Comparison of ENCODE assay signal across 17 cellular contexts in the genomic region with DNA sequence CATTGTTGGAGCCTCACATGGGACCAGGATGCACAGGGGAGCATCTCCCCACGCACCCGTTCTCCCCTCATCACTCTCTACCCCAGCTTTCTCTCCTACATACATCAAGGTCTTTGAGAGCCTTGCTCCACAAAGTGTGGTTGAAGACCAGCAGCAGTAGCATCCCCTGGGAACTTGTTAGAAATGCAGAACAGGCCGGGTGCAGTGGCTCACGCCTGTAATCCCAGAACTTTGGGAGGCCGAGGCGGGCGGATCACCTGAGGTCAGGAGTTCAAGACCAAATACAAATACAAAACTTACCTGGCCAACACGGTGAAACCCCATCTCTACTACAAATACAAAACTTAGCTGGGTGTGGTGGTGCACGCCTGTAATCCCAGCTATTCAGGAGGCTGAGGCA. TPM values are rescaled to one million over a fixed set of nuclear protein-coding genes. Genes with fewer than 3 reads are reported as not detected.
"Had no signal": no experiment of that assay in that cellular context is flagged by ENCODE, and none has a peak within 500 bp of the region (broad histone marks: within the 10 kb centered on the region; RNA-seq: fewer than 3 reads in every experiment).

No MANE protein-coding gene starts in this region.

RNA-seq across cellular contexts. Expression of a gene that starts 6.9 kb away (rescaled TPM):
- total RNA-seq: naive thymus-derived CD4-positive, alpha-beta T cell; natural killer cell; neural crest cell; occipital lobe; pancreas; posterior vena cava; pulmonary artery endothelial cell; right atrium auricular region; sciatic nerve; smooth muscle cell; spleen; suprapubic skin; transverse colon; upper lobe of left lung; ureter; vagina had no signal

RNA-seq across cellular contexts. Expression of a gene that starts 8.2 kb away (rescaled TPM):
- total RNA-seq: naive thymus-derived CD4-positive, alpha-beta T cell; natural killer cell; neural crest cell; occipital lobe; pancreas; posterior vena cava; prostate gland; pulmonary artery endothelial cell; right atrium auricular region; sciatic nerve; smooth muscle cell; spleen; transverse colon; upper lobe of left lung; ureter; vagina had no signal
